ENCODE assay signal across 1 cellular context in genomic region chr15:39128746-39129145, GRCh38.
TF ChIP-seq lines count a peak whose summit lies in the region.

No MANE protein-coding gene starts in this region.

TF ChIP-seq in H1, 55 proteins besides CTCF, POLR2A, EP300 and RAD21:
- TF ChIP-seq JUN (IDR thresholded peaks at IDR 0.05; ENCODE audit: low read depth, low read length) (no peak), SUZ12 (IDR thresholded peaks at IDR 0.05; ENCODE audit: low read length) (no peak), FOSL1 (IDR thresholded peaks at IDR 0.05; ENCODE audit: insufficient read depth, low read depth, low read length) (no peak), MAX (IDR thresholded peaks at IDR 0.05) (no peak), RBBP5 (IDR thresholded peaks at IDR 0.05; ENCODE audit: borderline replicate concordance, low read depth, low read length) (no peak), SP2 (IDR thresholded peaks at IDR 0.05; ENCODE audit: low read length) (no peak), ATF2 (IDR thresholded peaks at IDR 0.05; ENCODE audit: low read length) (no peak), BRCA1 (IDR thresholded peaks at IDR 0.05; ENCODE audit: low read depth, low read length) (no peak)
TF ChIP-seq in H1: peak in this region for 0.
